In the genomic region with DNA sequence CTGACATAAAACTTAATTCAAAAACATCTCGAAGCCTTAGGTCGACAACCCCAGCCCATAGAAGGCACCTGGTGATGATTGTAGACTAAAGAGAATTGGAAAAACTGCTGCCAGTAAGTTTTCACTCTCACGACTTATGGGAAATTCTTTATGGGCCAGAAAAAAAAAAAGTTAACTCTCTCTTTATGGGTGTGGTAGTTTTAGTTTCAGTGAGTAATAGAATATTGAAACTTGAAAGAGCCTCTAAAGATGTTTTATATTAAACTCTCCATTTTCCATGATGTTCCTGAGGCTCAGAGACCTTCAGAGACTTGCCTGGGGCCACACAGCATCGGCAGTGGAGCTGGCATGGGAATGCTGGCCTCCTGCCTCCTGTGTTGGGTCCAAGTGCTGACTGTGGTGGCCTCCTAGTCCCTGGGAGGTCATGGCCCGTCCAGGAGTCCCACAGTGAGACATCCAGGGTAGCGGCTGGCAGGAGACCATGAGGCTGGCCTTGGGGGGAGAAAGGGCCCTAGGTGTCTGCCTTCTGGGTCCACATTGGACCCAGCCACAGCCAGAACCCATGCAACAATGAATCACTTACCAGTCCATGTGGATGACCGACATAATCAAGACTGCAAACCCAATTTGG, we compare ENCODE assay signal across 13 cellular contexts.
A peak's percentile ranks its signal among the peaks of the same experiment; 100 is the strongest.
DNase-seq lines count a peak whose midpoint lies in the region; ATAC-seq lines count a peak whose summit lies in the region.
"Had no signal": no experiment of that assay in that cellular context is flagged by ENCODE, and none has a peak within 500 bp of the region (broad histone marks: within the 10 kb centered on the region; RNA-seq: fewer than 3 reads in every experiment).

No MANE protein-coding gene starts in this region.

- H3K36me3 Mint-ChIP-seq in activated T-cell treated with anti-CD3 and anti-CD28 coated beads, Interleukin-2, amount 50 U/mL, for 24 hours (ENCODE audit: low read depth), result no peaks in the 10 kb centered on the region
- H3K36me3 Mint-ChIP-seq in activated T-cell treated with anti-CD3 and anti-CD28 coated beads, Interleukin-2, amount 50 U/mL, for 72 hours (ENCODE audit: insufficient read depth in 2 of 2), result no peaks in the 10 kb centered on the region

- H3K9me3 Mint-ChIP-seq in activated T-cell treated with anti-CD3 and anti-CD28 coated beads, Interleukin-2, amount 50 U/mL, for 24 hours, result no peaks in the 10 kb centered on the region
- no peaks in the 10 kb centered on the region for H3K9me3 Mint-ChIP-seq in activated T-cell treated with anti-CD3 and anti-CD28 coated beads, Interleukin-2, amount 50 U/mL, for 72 hours
- H3K9me3 Mint-ChIP-seq: CD8-positive, alpha-beta T cell had no signal

- no peak for DNase-seq in activated T-cell treated with anti-CD3 and anti-CD28 coated beads, Interleukin-2, amount 50 U/mL, for 24 hours
- DNase-seq in activated T-cell treated with anti-CD3 and anti-CD28 coated beads, Interleukin-2, amount 50 U/mL, for 1 hour, result no peak
- no peak for DNase-seq in activated T-cell treated with anti-CD3 and anti-CD28 coated beads, Interleukin-2, amount 50 U/mL, for 72 hours
- peak; percentile 16 for DNase-seq in islet precursor cell
- no peak for DNase-seq in stimulated activated naive CD8-positive, alpha-beta T cell treated with anti-CD3 and anti-CD28 coated beads, Interleukin-15, Interleukin-2, amounts not matched to agents 100 U/mL and 50 U/mL, for 24 hours
- DNase-seq in activated CD4-positive, CD25-positive, alpha-beta regulatory T cell (lab: John Stamatoyannopoulos, UW), result no peak
- DNase-seq in NCI-H2081 treated with DMSO at 0.1 percent for 48 hours (lab: John Stamatoyannopoulos, UW), result no peak
- DNase-seq in C1 segment of cervical spinal cord (lab: John Stamatoyannopoulos, UW), result no peak
- DNase-seq: CD8-positive, alpha-beta T cell; NCI-H1417 treated with DMSO at 0.1 percent for 48 hours; NCI-H2029; NCI-H2171 treated with DMSO at 0.1 percent for 48 hours; NCI-H748 treated with DMSO at 0.1 percent for 48 hours had no signal

- H3K4me3 Mint-ChIP-seq in activated T-cell treated with anti-CD3 and anti-CD28 coated beads, Interleukin-2, amount 50 U/mL, for 24 hours, result no peak overlapping the region
- peak overlapping the region; percentile 11 to 19 for H3K4me3 Mint-ChIP-seq in activated T-cell treated with anti-CD3 and anti-CD28 coated beads, Interleukin-2, amount 50 U/mL, for 72 hours
- H3K4me3 Mint-ChIP-seq: CD8-positive, alpha-beta T cell had no signal

- no peaks in the 10 kb centered on the region for H3K27me3 Mint-ChIP-seq in activated T-cell treated with anti-CD3 and anti-CD28 coated beads, Interleukin-2, amount 50 U/mL, for 24 hours
- no peaks in the 10 kb centered on the region for H3K27me3 Mint-ChIP-seq in activated T-cell treated with anti-CD3 and anti-CD28 coated beads, Interleukin-2, amount 50 U/mL, for 72 hours (ENCODE audit: low read depth)

- H3K4me1 Mint-ChIP-seq in activated T-cell treated with anti-CD3 and anti-CD28 coated beads, Interleukin-2, amount 50 U/mL, for 24 hours (ENCODE audit: low read depth), result peaks cover 18% of the 10 kb centered on the region
- peaks cover 25% of the 10 kb centered on the region for H3K4me1 Mint-ChIP-seq in activated T-cell treated with anti-CD3 and anti-CD28 coated beads, Interleukin-2, amount 50 U/mL, for 72 hours (ENCODE audit: low read depth)

- H3K27ac Mint-ChIP-seq in activated T-cell treated with anti-CD3 and anti-CD28 coated beads, Interleukin-2, amount 50 U/mL, for 24 hours, result peak overlapping the region; percentile 79
- H3K27ac Mint-ChIP-seq in activated T-cell treated with anti-CD3 and anti-CD28 coated beads, Interleukin-2, amount 50 U/mL, for 72 hours, result no peak overlapping the region
- H3K27ac Mint-ChIP-seq: CD8-positive, alpha-beta T cell had no signal

- ATAC-seq in activated T-cell treated with anti-CD3 and anti-CD28 coated beads, Interleukin-2, amount 50 U/mL, for 72 hours (replicated peaks in 1 of 2), result peak; percentile 30 to 52
- peak; percentile 34 for ATAC-seq in stimulated activated naive CD8-positive, alpha-beta T cell treated with anti-CD3 and anti-CD28 coated beads, Interleukin-15, Interleukin-2, amounts not matched to agents 100 U/mL and 50 U/mL, for 24 hours
- ATAC-seq: CD8-positive, alpha-beta T cell had no signal
